In genomic region chr13:54234607-54235006, GRCh38 we compare ENCODE assay signal across 3 cellular contexts.
"Had no signal": no experiment of that assay in that cellular context is flagged by ENCODE, and none has a peak within 500 bp of the region (broad histone marks: within the 10 kb centered on the region; RNA-seq: fewer than 3 reads in every experiment).

No MANE protein-coding gene starts in this region.

- DNase-seq: GDM1, GF-D8 had no signal

- H3K4me3 ChIP-seq: GM12878 had no signal

- ATAC-seq: GM12878 had no signal
